Comparison of ENCODE assay signal across 8 cellular contexts in the genomic region with DNA sequence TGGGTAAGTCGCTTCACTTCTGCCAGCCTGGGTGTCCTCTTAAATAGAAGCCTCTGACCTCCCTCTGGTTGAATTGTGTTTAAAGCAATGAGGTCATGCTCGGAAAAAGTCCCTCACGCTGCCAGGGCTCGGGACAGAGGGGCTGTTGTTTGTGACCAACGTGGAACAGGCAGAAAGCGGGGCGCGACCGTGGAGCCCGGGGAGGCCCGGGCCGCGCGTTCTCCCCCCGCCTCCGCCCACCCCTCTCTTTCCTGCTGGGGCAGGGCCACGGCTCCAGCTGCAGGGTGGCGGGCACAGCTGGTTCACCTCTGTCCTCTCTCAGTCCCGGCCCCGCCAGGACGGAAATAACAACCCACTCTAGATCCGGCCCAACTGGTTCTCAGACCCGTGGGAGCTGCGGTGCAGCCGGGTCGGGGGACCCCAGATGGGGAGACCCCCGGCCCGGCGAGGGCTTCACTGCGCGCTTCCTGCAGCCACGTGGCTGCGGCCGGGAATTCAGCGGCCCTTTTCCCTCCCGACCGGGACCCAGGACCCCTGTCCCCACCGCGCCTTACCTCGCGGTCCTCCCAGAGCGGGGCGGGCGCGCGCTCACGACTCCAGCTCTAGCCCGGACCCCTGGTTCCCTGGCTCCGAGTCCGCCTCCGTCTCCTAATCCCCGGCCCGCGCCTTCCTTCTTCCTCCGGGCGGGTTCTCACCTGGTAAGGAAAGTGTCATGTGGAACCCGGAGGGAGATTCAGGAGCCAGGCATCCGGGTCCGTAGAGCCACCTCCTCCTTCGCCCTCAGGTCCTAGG. TPM values are rescaled to one million over a fixed set of nuclear protein-coding genes. Genes with fewer than 3 reads are reported as not detected.
DNase-seq lines count a peak whose midpoint lies in the region; ATAC-seq, FAIRE-seq and TF ChIP-seq lines count a peak whose summit lies in the region.

No MANE protein-coding gene starts in this region.

- no peak overlapping the region for H3K4me3 Mint-ChIP-seq in CD8-positive, alpha-beta T cell

- no peak overlapping the region for H3K27ac ChIP-seq in GM12878 (ENCODE audit: control insufficient read depth, insufficient read depth)
- H3K27ac ChIP-seq in iPS-18a (ENCODE audit: low read length) = no peak overlapping the region
- H3K27ac ChIP-seq in CD8-positive, alpha-beta T cell (ENCODE audit: low read depth, low read length) = no peak overlapping the region

- no peak for FAIRE-seq in GM12878 (lab: Jason Lieb, UNC)

- ATAC-seq in GM12878 (peak; percentile 86), HG03342 (IDR thresholded peaks at IDR 0.05; ENCODE audit: unreplicated experiment) (no peak), HG02970 (IDR thresholded peaks at IDR 0.05; ENCODE audit: low FRiP score, unreplicated experiment) (no peak)
- ATAC-seq in CD8-positive, alpha-beta T cell = no peak

- H3K9ac ChIP-seq in GM12878 (ENCODE audit: control insufficient read depth, insufficient read depth, low read length) (no peak overlapping the region; the same call in 1 of the 2 replicates), iPS-18a (ENCODE audit: low read length) (peak overlapping the region; percentile 56)

- H4K20me1 ChIP-seq in GM12878 (ENCODE audit: control insufficient read depth, insufficient read depth) = no peaks in the 10 kb centered on the region

- no peaks in the 10 kb centered on the region for H3K9me3 Mint-ChIP-seq in CD8-positive, alpha-beta T cell

- RAD21 ChIA-PET in GM12878 (lab: Charles Lee; ENCODE audit: unreplicated experiment) = no interaction called here

- TF ChIP-seq CTCF in GM13976 (IDR thresholded peaks at IDR 0.05; ENCODE audit: borderline replicate concordance, control extremely low read depth, extremely low read depth, insufficient read depth, missing control alignments) (no peak), GM12878 (IDR thresholded peaks at IDR 0.05 in 2 of 3, conservative IDR thresholded peaks at IDR 0.05 in 1 of 3; ENCODE audit: control insufficient read depth in 2 of 3, extremely low read depth in 1 of 3, insufficient read depth in 1 of 3, low read depth in 3 of 3, low read length in 3 of 3) (no peak)
- no peak for TF ChIP-seq CTCF in CD8-positive, alpha-beta T cell (IDR thresholded peaks at IDR 0.05)

- no peak overlapping the region for H3K27ac Mint-ChIP-seq in CD8-positive, alpha-beta T cell

- peak; percentile 62 for DNase-seq in GM13976 (ENCODE audit: low spot score)
- DNase-seq in GM12878 (ENCODE audit: low read depth, low spot score) = no peak
- DNase-seq in skeletal muscle cell (ENCODE audit: low read depth) = no peak
- no peak for DNase-seq in CD8-positive, alpha-beta T cell
- DNase-seq in NCI-H524 (lab: John Stamatoyannopoulos, UW) = no peak

- CTCF ChIA-PET in GM12878 (lab: Yijun Ruan, JAX) = interaction anchor here (1.1 to 1.4 kb wide), 2 partner anchors 81 to 203 kb away, joined by 3 read pairs; no protein-coding TSS in a partner anchor
- CTCF ChIA-PET in CD8-positive, alpha-beta T cell (lab: Charles Lee) = no interaction called here

- no TSS peak for BruUV-seq in GM12878 (replicated peaks; lab: Mats Ljungman, UMichigan)

- SMC1A ChIA-PET in GM12878 (lab: Charles Lee; ENCODE audit: uncharacterized antibody, unreplicated experiment) = no interaction called here

- peaks cover 8% of the 10 kb centered on the region for H3K4me1 Mint-ChIP-seq in CD8-positive, alpha-beta T cell (ENCODE audit: low read depth)

- TF ChIP-seq EP300 in GM12878 (IDR thresholded peaks at IDR 0.05; ENCODE audit: borderline replicate concordance in 1 of 2, control insufficient read depth in 1 of 2, low read depth in 2 of 2, low read length in 2 of 2) = no peak

- H2AFZ ChIP-seq in GM12878 (ENCODE audit: control insufficient read depth, low read depth, low read length) = peak overlapping the region; percentile 17; the same call in 1 of the 2 replicates

- no peak for TF ChIP-seq POLR2A in GM12878 (IDR thresholded peaks at IDR 0.05; ENCODE audit: low read depth, low read length)

- H3K4me1 ChIP-seq in GM12878 (ENCODE audit: control insufficient read depth, insufficient read depth, low read length) (peaks cover 3% of the 10 kb centered on the region), iPS-18a (ENCODE audit: control insufficient read depth, low read depth, low read length) (no peaks in the 10 kb centered on the region)
- H3K4me1 ChIP-seq in CD8-positive, alpha-beta T cell (ENCODE audit: insufficient read depth, low read length) = peaks cover 11% of the 10 kb centered on the region

- H3K79me2 ChIP-seq in GM12878 (ENCODE audit: control insufficient read depth, insufficient read depth, low read length) = no peaks in the 10 kb centered on the region

- H3K4me2 ChIP-seq in GM12878 (ENCODE audit: control insufficient read depth, insufficient read depth) = peak overlapping the region; percentile 54; the same call in 1 of the 2 replicates

- H3K4me3 ChIP-seq in GM12878 (peak overlapping the region; percentile 33; the same call in 1 of the 2 replicates), iPS-18a (ENCODE audit: low read length) (peak overlapping the region; percentile 56), skeletal muscle cell (ENCODE audit: low read depth, low read length) (peak overlapping the region; percentile 54)
- H3K4me3 ChIP-seq in CD8-positive, alpha-beta T cell (ENCODE audit: low read depth, low read length) = no peak overlapping the region

- POLR2A ChIA-PET in GM12878 (lab: Charles Lee) = no interaction called here
- POLR2A ChIA-PET in CD8-positive, alpha-beta T cell (lab: Charles Lee) = no interaction called here

- H3K9me3 ChIP-seq in GM12878 (replicated peaks; ENCODE audit: control insufficient read depth, insufficient read depth, low read length) (no peaks in the 10 kb centered on the region), iPS-18a (ENCODE audit: control insufficient read depth, low read depth, low read length) (no peaks in the 10 kb centered on the region)
- H3K9me3 ChIP-seq in CD8-positive, alpha-beta T cell (ENCODE audit: low read length) = no peaks in the 10 kb centered on the region

- H3K36me3 ChIP-seq in GM12878 (ENCODE audit: control insufficient read depth in 2 of 2, insufficient read depth in 2 of 2, low read length in 1 of 2) (no peaks in the 10 kb centered on the region), iPS-18a (ENCODE audit: control insufficient read depth, low read depth, low read length) (no peaks in the 10 kb centered on the region)
- no peaks in the 10 kb centered on the region for H3K36me3 ChIP-seq in CD8-positive, alpha-beta T cell (ENCODE audit: insufficient read depth, low read length)

- WGBS in GM12878 (ENCODE audit: insufficient coverage, insufficient replicate concordance, low lambda C conversion rate, missing lambda C conversion rate) = 5% methylated on average over 51 of the region's 60 CpGs

- intact Hi-C loops in GM12878 (cut with micrococcal nuclease; ENCODE audit: unreplicated experiment) = loop anchor here (10.0 kb wide), 1 partner anchor 444 kb away; no protein-coding TSS in a partner anchor
- intact Hi-C loops in CD8-positive, alpha-beta T cell (cut with DNase I, micrococcal nuclease) = no loop called here

- H3K36me3 Mint-ChIP-seq in CD8-positive, alpha-beta T cell = no peaks in the 10 kb centered on the region

- peaks cover 32% of the 10 kb centered on the region for H3K27me3 Mint-ChIP-seq in CD8-positive, alpha-beta T cell (ENCODE audit: low read depth)

- TF ChIP-seq RAD21 in GM12878 (IDR thresholded peaks at IDR 0.05; ENCODE audit: insufficient read depth, low read depth, low read length) = no peak

- in situ Hi-C loops in GM13976 (cut with MboI; ENCODE audit: low sequenced_read_pairs, unreplicated experiment) (no loop called here), GM12878 (cut with MboI) (loop anchor here (10.0 kb wide), 1 partner anchor 454 kb away; no protein-coding TSS in a partner anchor)

- H3K27me3 ChIP-seq in GM12878 (replicated peaks in 1 of 2; ENCODE audit: control insufficient read depth in 2 of 2, insufficient read depth in 2 of 2, low read length in 1 of 2) = peaks cover 0 to 3% of the 10 kb centered on the region in 2 experiments; a peak in 2 of 4 replicates
- peaks cover 26% of the 10 kb centered on the region for H3K27me3 ChIP-seq in iPS-18a (ENCODE audit: control insufficient read depth, insufficient read depth, low read length)
- H3K27me3 ChIP-seq in CD8-positive, alpha-beta T cell (ENCODE audit: insufficient read depth, low read length) = peaks cover 12% of the 10 kb centered on the region

RNA-seq across cellular contexts. Expression of a gene that starts 1.9 kb away (rescaled TPM):
- 3.9 and 7.3 TPM in 2 replicates for total RNA-seq in GM12878 (2013; cell fraction: nucleolus; rRNA removed)
- total RNA-seq in GM12878 (2014; rRNA removed) = 1.3 and 1.8 TPM in 2 replicates
- 1.2 TPM in 1 of 2 replicates, not detected in the other for total RNA-seq in GM12878 (2014; rRNA removed; fragmentation: Illumina TruSeq; extraction: Trizol)
- 1.4 and 1.5 TPM in 2 replicates for total RNA-seq in GM12878 (2021)
- not detected for polyA plus RNA-seq in GM12878 (2011; ENCODE audit: low read depth)
- polyA plus RNA-seq in GM12878 (2011; rRNA removed) = 0.40 and 0.42 TPM in 2 replicates
- polyA plus RNA-seq in GM12878 (2011; cell fraction: cytosol; rRNA removed) = 0.81 and 1.2 TPM in 2 replicates
- 0.23 and 0.99 TPM in 2 replicates for polyA plus RNA-seq in GM12878 (2011; cell fraction: nucleus; rRNA removed)
- polyA plus RNA-seq in GM12878 (2012) = 0.49 and 0.79 TPM in 2 replicates
- polyA plus RNA-seq in GM12878 (2014; fragmentation: Illumina TruSeq; extraction: Trizol) = not detected in 2 replicates
- polyA plus RNA-seq in GM12878 (2014; fragmentation: Nextera tagmentation; extraction: Ambion mirVana) = not detected
- 1.1 and 1.4 TPM in 2 replicates for polyA plus RNA-seq in GM12878 (2014; rRNA removed)
- polyA plus RNA-seq in GM12878 (2016; fragmentation: Nextera tagmentation; extraction: Ambion mirVana) = not detected
- not detected in 2 replicates for polyA minus RNA-seq in GM12878 (2011; rRNA and poly(A)+ RNA removed)
- not detected in 2 replicates for polyA minus RNA-seq in GM12878 (2011; cell fraction: cytosol; rRNA and poly(A)+ RNA removed)
- polyA minus RNA-seq in GM12878 (2011; cell fraction: nucleus; rRNA and poly(A)+ RNA removed) = not detected in 2 replicates
- total RNA-seq in CD8-positive, alpha-beta T cell = not detected

RNA-seq across cellular contexts. Expression of a gene that starts 7.6 kb away (rescaled TPM):
- total RNA-seq in GM12878 (2013; cell fraction: nucleolus; rRNA removed) = 3.4 and 4.5 TPM in 2 replicates
- 2.9 and 4.0 TPM in 2 replicates for total RNA-seq in GM12878 (2014; rRNA removed)
- total RNA-seq in GM12878 (2014; rRNA removed; fragmentation: Illumina TruSeq; extraction: Trizol) = 0.76 and 0.78 TPM in 2 replicates
- 2.5 and 3.5 TPM in 2 replicates for total RNA-seq in GM12878 (2021)
- polyA plus RNA-seq in GM12878 (2011; ENCODE audit: low read depth) = 0.26 TPM
- 0.09 and 0.20 TPM in 2 replicates for polyA plus RNA-seq in GM12878 (2011; rRNA removed)
- polyA plus RNA-seq in GM12878 (2011; cell fraction: cytosol; rRNA removed) = 0.27 and 0.55 TPM in 2 replicates
- polyA plus RNA-seq in GM12878 (2011; cell fraction: nucleus; rRNA removed) = 0.67 and 0.78 TPM in 2 replicates
- polyA plus RNA-seq in GM12878 (2012) = 1.1 and 1.8 TPM in 2 replicates
- polyA plus RNA-seq in GM12878 (2014; fragmentation: Illumina TruSeq; extraction: Trizol) = 0.11 and 0.46 TPM in 2 replicates
- polyA plus RNA-seq in GM12878 (2014; fragmentation: Nextera tagmentation; extraction: Ambion mirVana) = 1 to 10 TPM in 1 of 2 experiments, under 1 TPM in 1; 0.18 to 1.7 TPM
- 2.1 and 2.7 TPM in 2 replicates for polyA plus RNA-seq in GM12878 (2014; rRNA removed)
- polyA plus RNA-seq in GM12878 (2016; fragmentation: Nextera tagmentation; extraction: Ambion mirVana) = under 1 TPM in 1 of 2 experiments, not detected in 1; 0.09 TPM
- 0.22 and 1.8 TPM in 2 replicates for polyA minus RNA-seq in GM12878 (2011; rRNA and poly(A)+ RNA removed)
- polyA minus RNA-seq in GM12878 (2011; cell fraction: cytosol; rRNA and poly(A)+ RNA removed) = 1.2 and 1.7 TPM in 2 replicates
- polyA minus RNA-seq in GM12878 (2011; cell fraction: nucleus; rRNA and poly(A)+ RNA removed) = 2.8 and 3.3 TPM in 2 replicates
- total RNA-seq in CD8-positive, alpha-beta T cell = 1 to 10 TPM; 2.3 to 2.7 TPM

RNA-seq across cellular contexts. Expression of a gene that starts 22.2 kb away (rescaled TPM):
- total RNA-seq in GM12878 (2013; cell fraction: nucleolus; rRNA removed) = 745 and 840 TPM in 2 replicates
- 21.7 and 26.3 TPM in 2 replicates for total RNA-seq in GM12878 (2014; rRNA removed)
- 11.3 and 11.5 TPM in 2 replicates for total RNA-seq in GM12878 (2014; rRNA removed; fragmentation: Illumina TruSeq; extraction: Trizol)
- total RNA-seq in GM12878 (2021) = 119 and 145 TPM in 2 replicates
- 107 TPM for polyA plus RNA-seq in GM12878 (2011; ENCODE audit: low read depth)
- 16.2 and 36.4 TPM in 2 replicates for polyA plus RNA-seq in GM12878 (2011; rRNA removed)
- polyA plus RNA-seq in GM12878 (2011; cell fraction: cytosol; rRNA removed) = 67.6 and 93.3 TPM in 2 replicates
- 848 and 1,111 TPM in 2 replicates for polyA plus RNA-seq in GM12878 (2011; cell fraction: nucleus; rRNA removed)
- 140 and 142 TPM in 2 replicates for polyA plus RNA-seq in GM12878 (2012)
- polyA plus RNA-seq in GM12878 (2014; fragmentation: Illumina TruSeq; extraction: Trizol) = 14.8 and 32.4 TPM in 2 replicates
- 1 to 10 TPM; 2.3 to 2.5 TPM for polyA plus RNA-seq in GM12878 (2014; fragmentation: Nextera tagmentation; extraction: Ambion mirVana)
- polyA plus RNA-seq in GM12878 (2014; rRNA removed) = 143 and 168 TPM in 2 replicates
- 10 to 100 TPM; 46.0 to 51.4 TPM for polyA plus RNA-seq in GM12878 (2016; fragmentation: Nextera tagmentation; extraction: Ambion mirVana)
- 30.6 and 63.8 TPM in 2 replicates for polyA minus RNA-seq in GM12878 (2011; rRNA and poly(A)+ RNA removed)
- 25.0 and 27.4 TPM in 2 replicates for polyA minus RNA-seq in GM12878 (2011; cell fraction: cytosol; rRNA and poly(A)+ RNA removed)
- 96.6 and 120 TPM in 2 replicates for polyA minus RNA-seq in GM12878 (2011; cell fraction: nucleus; rRNA and poly(A)+ RNA removed)
- 100 to 1,000 TPM; 514 to 558 TPM for total RNA-seq in CD8-positive, alpha-beta T cell

RNA-seq across cellular contexts. Expression of a gene that starts 31.4 kb away (rescaled TPM):
- not detected in 2 replicates for total RNA-seq in GM12878 (2013; cell fraction: nucleolus; rRNA removed)
- total RNA-seq in GM12878 (2014; rRNA removed) (not detected in 2 replicates), GM12878 (2014; rRNA removed; fragmentation: Illumina TruSeq; extraction: Trizol) (not detected in 2 replicates), GM12878 (2021) (not detected in 2 replicates)
- polyA plus RNA-seq in GM12878 (2011; ENCODE audit: low read depth) = not detected
- polyA plus RNA-seq in GM12878 (2011; rRNA removed) (0.26 TPM in 1 of 2 replicates, not detected in the other), GM12878 (2014; fragmentation: Illumina TruSeq; extraction: Trizol) (not detected in 2 replicates), GM12878 (2014; fragmentation: Nextera tagmentation; extraction: Ambion mirVana) (not detected), GM12878 (2014; rRNA removed) (not detected in 2 replicates), GM12878 (2016; fragmentation: Nextera tagmentation; extraction: Ambion mirVana) (not detected)
- polyA plus RNA-seq in GM12878 (2011; cell fraction: cytosol; rRNA removed) = 0.27 and 0.40 TPM in 2 replicates
- polyA plus RNA-seq in GM12878 (2011; cell fraction: nucleus; rRNA removed) = 0.54 TPM in 1 of 2 replicates, not detected in the other
- polyA plus RNA-seq in GM12878 (2012) = 0.18 TPM in 1 of 2 replicates, not detected in the other
- not detected in 2 replicates for polyA minus RNA-seq in GM12878 (2011; rRNA and poly(A)+ RNA removed)
- not detected in 2 replicates for polyA minus RNA-seq in GM12878 (2011; cell fraction: cytosol; rRNA and poly(A)+ RNA removed)
- not detected in 2 replicates for polyA minus RNA-seq in GM12878 (2011; cell fraction: nucleus; rRNA and poly(A)+ RNA removed)
- not detected for total RNA-seq in CD8-positive, alpha-beta T cell

RNA-seq across cellular contexts. Expression of a gene that starts 55.9 kb away (rescaled TPM):
- 0.31 and 0.81 TPM in 2 replicates for total RNA-seq in GM12878 (2013; cell fraction: nucleolus; rRNA removed)
- total RNA-seq in GM12878 (2014; rRNA removed) = 0.27 TPM in 1 of 2 replicates, not detected in the other
- total RNA-seq in GM12878 (2014; rRNA removed; fragmentation: Illumina TruSeq; extraction: Trizol) = 0.09 TPM in 1 of 2 replicates, not detected in the other
- 0.32 and 0.36 TPM in 2 replicates for total RNA-seq in GM12878 (2021)
- 0.16 TPM for polyA plus RNA-seq in GM12878 (2011; ENCODE audit: low read depth)
- polyA plus RNA-seq in GM12878 (2011; rRNA removed) = not detected in 2 replicates
- polyA plus RNA-seq in GM12878 (2011; cell fraction: cytosol; rRNA removed) = 0.08 TPM in 1 of 2 replicates, not detected in the other
- 0.23 and 0.31 TPM in 2 replicates for polyA plus RNA-seq in GM12878 (2011; cell fraction: nucleus; rRNA removed)
- 0.36 and 0.76 TPM in 2 replicates for polyA plus RNA-seq in GM12878 (2012)
- 0.01 TPM in 1 of 2 replicates, not detected in the other for polyA plus RNA-seq in GM12878 (2014; fragmentation: Illumina TruSeq; extraction: Trizol)
- polyA plus RNA-seq in GM12878 (2014; fragmentation: Nextera tagmentation; extraction: Ambion mirVana) = under 1 TPM in 1 of 2 experiments, not detected in 1; 0.05 TPM
- polyA plus RNA-seq in GM12878 (2014; rRNA removed) = 0.08 TPM in 1 of 2 replicates, not detected in the other
- under 1 TPM; 0.16 to 0.26 TPM for polyA plus RNA-seq in GM12878 (2016; fragmentation: Nextera tagmentation; extraction: Ambion mirVana)
- polyA minus RNA-seq in GM12878 (2011; rRNA and poly(A)+ RNA removed) = not detected in 2 replicates
- not detected in 2 replicates for polyA minus RNA-seq in GM12878 (2011; cell fraction: cytosol; rRNA and poly(A)+ RNA removed)
- not detected in 2 replicates for polyA minus RNA-seq in GM12878 (2011; cell fraction: nucleus; rRNA and poly(A)+ RNA removed)
- total RNA-seq in CD8-positive, alpha-beta T cell = not detected
